In the genomic region with DNA sequence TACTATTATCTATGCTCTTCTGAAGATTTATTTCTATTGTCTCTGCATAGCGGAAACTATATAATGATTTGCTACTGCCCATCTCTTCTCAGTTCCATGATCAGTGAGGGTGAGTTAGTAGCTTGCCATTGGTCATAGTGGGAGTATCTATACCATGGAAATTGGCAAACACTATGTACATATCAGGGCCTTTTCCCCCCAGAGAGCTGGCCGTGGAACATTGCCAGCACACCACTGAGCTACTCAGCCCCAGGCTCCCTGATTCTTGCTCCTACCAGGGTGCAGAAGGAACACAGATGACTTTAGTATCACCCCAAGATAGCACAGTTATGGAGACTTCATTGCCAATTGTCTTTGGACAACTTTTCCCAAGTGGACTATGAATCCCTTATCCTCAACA, we compare ENCODE assay signal across 1 cellular context.
TF ChIP-seq lines count a peak whose summit lies in the region.

No MANE protein-coding gene starts in this region.

TF ChIP-seq in IMR-90, 13 proteins besides CTCF, POLR2A, EP300 and RAD21 (continued from another document):
- TF ChIP-seq NFE2L2 (IDR thresholded peaks at IDR 0.05; ENCODE audit: low read depth, low read length) (no peak), MAZ (IDR thresholded peaks at IDR 0.05; ENCODE audit: borderline replicate concordance, low read depth, low read length) (no peak)
